In genomic region chr18:3088044-3088443, GRCh38 we compare ENCODE assay signal across 23 cellular contexts.
"Had no signal": no experiment of that assay in that cellular context is flagged by ENCODE, and none has a peak within 500 bp of the region (broad histone marks: within the 10 kb centered on the region; RNA-seq: fewer than 3 reads in every experiment).

No MANE protein-coding gene starts in this region.

- H3K9me3 ChIP-seq: esophagus squamous epithelium, gastroesophageal sphincter, lower lobe of right lung, right lobe of liver, tibial artery had no signal

- H3K9ac ChIP-seq: parathyroid adenoma had no signal

- H3K9me3 Mint-ChIP-seq: activated T-cell treated with anti-CD3 and anti-CD28 coated beads, Interleukin-2, amount 50 U/mL, for 4 hours; naive thymus-derived CD8-positive, alpha-beta T cell; stimulated activated effector memory CD8-positive, alpha-beta T cell treated with anti-CD3 and anti-CD28 coated beads, Interleukin-12 subunit alpha, Interleukin-12 subunit beta, amount 100 ng/mL, for 72 hours; stimulated activated naive CD8-positive, alpha-beta T cell treated with anti-CD3 and anti-CD28 coated beads, Interleukin-15, amount 100 ng/mL, for 72 hours; T-helper 1 cell treated with Interleukin-12 subunit alpha and Interleukin-12 subunit beta and Interleukin-4 antibody, amounts not matched to agents 30 μg/mL and 1 μg/mL, for 36 hours had no signal

- H3K27me3 ChIP-seq: esophagus squamous epithelium, gastroesophageal sphincter, right lobe of liver, tibial artery had no signal

- ATAC-seq: activated T-cell treated with anti-CD3 and anti-CD28 coated beads, Interleukin-2, amount 50 U/mL, for 4 hours; gastroesophageal sphincter; lower lobe of right lung; naive thymus-derived CD8-positive, alpha-beta T cell; stimulated activated effector memory CD8-positive, alpha-beta T cell treated with anti-CD3 and anti-CD28 coated beads, Interleukin-12 subunit alpha, Interleukin-12 subunit beta, amount 100 ng/mL, for 72 hours; stimulated activated naive CD8-positive, alpha-beta T cell treated with anti-CD3 and anti-CD28 coated beads, Interleukin-15, amount 100 ng/mL, for 72 hours had no signal

- H3K4me3 Mint-ChIP-seq: activated T-cell treated with anti-CD3 and anti-CD28 coated beads, Interleukin-2, amount 50 U/mL, for 4 hours; naive thymus-derived CD8-positive, alpha-beta T cell; stimulated activated effector memory CD8-positive, alpha-beta T cell treated with anti-CD3 and anti-CD28 coated beads, Interleukin-12 subunit alpha, Interleukin-12 subunit beta, amount 100 ng/mL, for 72 hours; stimulated activated naive CD8-positive, alpha-beta T cell treated with anti-CD3 and anti-CD28 coated beads, Interleukin-15, amount 100 ng/mL, for 72 hours; T-helper 1 cell treated with Interleukin-12 subunit alpha and Interleukin-12 subunit beta and Interleukin-4 antibody, amounts not matched to agents 30 μg/mL and 1 μg/mL, for 36 hours had no signal

- H2AFZ ChIP-seq: parathyroid adenoma had no signal

- H3K27ac ChIP-seq: coronary artery, esophagus squamous epithelium, gastroesophageal sphincter, lower lobe of right lung, parathyroid adenoma, skin epidermis, tibial artery, VCaP had no signal

- H3K4me3 ChIP-seq: coronary artery, esophagus squamous epithelium, gastroesophageal sphincter, lower lobe of right lung, right lobe of liver, skin epidermis, tibial artery had no signal

- H3K27me3 Mint-ChIP-seq: naive thymus-derived CD8-positive, alpha-beta T cell; stimulated activated naive CD8-positive, alpha-beta T cell treated with anti-CD3 and anti-CD28 coated beads, Interleukin-15, amount 100 ng/mL, for 72 hours had no signal

- DNase-seq: activated CD4-positive, CD25-positive, alpha-beta regulatory T cell treated with anti-CD3 and anti-CD28 coated beads, Interleukin-2, amount 50 U/mL, for 72 hours; activated CD8-positive, alpha-beta memory T cell treated with anti-CD3 and anti-CD28 coated beads for 24 hours; activated CD8-positive, alpha-beta memory T cell treated with anti-CD3 and anti-CD28 coated beads, Interleukin-2, amount 50 U/mL, for 4 hours; activated naive CD4-positive, alpha-beta T cell treated with Interleukin-2 at 50 U/mL for 16 hours; activated T-cell treated with anti-CD3 and anti-CD28 coated beads, Interleukin-2, amount 50 U/mL, for 4 hours; cerebellar nuclear complex; esophagus squamous epithelium; head of caudate nucleus; lower lobe of right lung; naive thymus-derived CD8-positive, alpha-beta T cell; right lobe of liver; stimulated activated CD4-positive, alpha-beta T cell treated with anti-CD3 and anti-CD28 coated beads, Interleukin-2, amount 100 ng/mL, for 24 hours; stimulated activated naive CD8-positive, alpha-beta T cell treated with anti-CD3 and anti-CD28 coated beads, Interleukin-15, amount 100 ng/mL, for 72 hours; tibial artery had no signal

- H3K27ac Mint-ChIP-seq: stimulated activated effector memory CD8-positive, alpha-beta T cell treated with anti-CD3 and anti-CD28 coated beads, Interleukin-12 subunit alpha, Interleukin-12 subunit beta, amount 100 ng/mL, for 72 hours; T-helper 1 cell treated with Interleukin-12 subunit alpha and Interleukin-12 subunit beta and Interleukin-4 antibody, amounts not matched to agents 30 μg/mL and 1 μg/mL, for 36 hours had no signal

- H3K4me1 ChIP-seq: gastroesophageal sphincter, lower lobe of right lung, parathyroid adenoma had no signal

- H3K36me3 ChIP-seq: esophagus squamous epithelium, lower lobe of right lung had no signal

- H3K79me2 ChIP-seq: parathyroid adenoma had no signal

- FAIRE-seq: bronchial epithelial cell, keratinocyte had no signal

- H3K36me3 Mint-ChIP-seq: stimulated activated effector memory CD8-positive, alpha-beta T cell treated with anti-CD3 and anti-CD28 coated beads, Interleukin-12 subunit alpha, Interleukin-12 subunit beta, amount 100 ng/mL, for 72 hours had no signal
